Comparison of ENCODE assay signal across 21 cellular contexts in genomic region chr6:123520208-123520607, GRCh38.
"Had no signal": no experiment of that assay in that cellular context is flagged by ENCODE, and none has a peak within 500 bp of the region (broad histone marks: within the 10 kb centered on the region; RNA-seq: fewer than 3 reads in every experiment).

No MANE protein-coding gene starts in this region.

- H3K9me3 Mint-ChIP-seq: activated naive CD4-positive, alpha-beta T cell treated with anti-CD3 and anti-CD28 coated beads for 36 hours; activated T-helper 2 cell treated with anti-CD3 and anti-CD28 coated beads, Interferon-gamma antibody, Interleukin-2, Interleukin-4, amounts not matched to agents 10 μg/mL and 5 μg/mL and 100 μg/mL, durations not matched to agents 14 hours and 24 hours and 36 hours; T-helper 1 cell treated with Interleukin-12 subunit alpha and Interleukin-12 subunit beta and Interleukin-4 antibody, amounts not matched to agents 30 μg/mL and 1 μg/mL, for 36 hours had no signal

- H3K4me1 ChIP-seq: colonic mucosa, prostate gland, sigmoid colon had no signal

- H3K4me3 ChIP-seq: ascending aorta, colonic mucosa, prostate gland, sigmoid colon had no signal

- H3K36me3 Mint-ChIP-seq: activated CD8-positive, alpha-beta memory T cell treated with anti-CD3 and anti-CD28 coated beads, Interleukin-2, amount 10 ng/mL, durations not matched to agents 7 days and 5 days; memory B cell; stimulated activated memory B cell treated with anti-CD40 and anti-IgM and Interleukin-4, amounts not matched to agents 10 μg/mL and 1 μg/mL and 100 μg/mL, for 72 hours had no signal

- H3K27ac Mint-ChIP-seq: activated CD8-positive, alpha-beta memory T cell treated with anti-CD3 and anti-CD28 coated beads, Interleukin-2, amount 10 ng/mL, durations not matched to agents 7 days and 5 days; activated naive CD4-positive, alpha-beta T cell treated with anti-CD3 and anti-CD28 coated beads for 36 hours; activated naive CD8-positive, alpha-beta T cell treated with anti-CD3 and anti-CD28 coated beads, Interleukin-2, amount 50 U/mL, for 24 hours; activated T-helper 2 cell treated with anti-CD3 and anti-CD28 coated beads, Interferon-gamma antibody, Interleukin-2, Interleukin-4, amounts not matched to agents 10 μg/mL and 5 μg/mL and 100 μg/mL, durations not matched to agents 14 hours and 24 hours and 36 hours; memory B cell; stimulated activated memory B cell treated with anti-CD40 and anti-IgM and Interleukin-4, amounts not matched to agents 10 μg/mL and 1 μg/mL and 100 μg/mL, for 72 hours; T-helper 1 cell treated with Interleukin-12 subunit alpha and Interleukin-12 subunit beta and Interleukin-4 antibody, amounts not matched to agents 30 μg/mL and 1 μg/mL, for 36 hours had no signal

- FAIRE-seq: endometrium, islet of Langerhans, urothelium cell line had no signal

- H3K27ac ChIP-seq: ascending aorta, colonic mucosa, prostate gland, sigmoid colon, WERI-Rb-1 had no signal

- H3K27me3 ChIP-seq: ascending aorta, colonic mucosa, sigmoid colon had no signal

- H3K36me3 ChIP-seq: ascending aorta, colonic mucosa, prostate gland, sigmoid colon, WERI-Rb-1 had no signal

- H3K4me3 Mint-ChIP-seq: activated CD8-positive, alpha-beta memory T cell treated with anti-CD3 and anti-CD28 coated beads, Interleukin-2, amount 10 ng/mL, durations not matched to agents 7 days and 5 days; activated naive CD4-positive, alpha-beta T cell treated with anti-CD3 and anti-CD28 coated beads for 36 hours; activated naive CD8-positive, alpha-beta T cell treated with anti-CD3 and anti-CD28 coated beads, Interleukin-2, amount 50 U/mL, for 24 hours; memory B cell; stimulated activated memory B cell treated with anti-CD40 and anti-IgM and Interleukin-4, amounts not matched to agents 10 μg/mL and 1 μg/mL and 100 μg/mL, for 72 hours; T-helper 1 cell treated with Interleukin-12 subunit alpha and Interleukin-12 subunit beta and Interleukin-4 antibody, amounts not matched to agents 30 μg/mL and 1 μg/mL, for 36 hours had no signal

- DNase-seq: activated CD4-positive, alpha-beta T cell treated with anti-CD3 and anti-CD28 coated beads, Interleukin-2, amount 50 U/mL, for 48 hours; activated CD8-positive, alpha-beta memory T cell treated with anti-CD3 and anti-CD28 coated beads, Interleukin-2, amount 10 ng/mL, durations not matched to agents 7 days and 5 days; activated naive CD4-positive, alpha-beta T cell treated with anti-CD3 and anti-CD28 coated beads for 36 hours; activated naive CD8-positive, alpha-beta T cell treated with anti-CD3 and anti-CD28 coated beads, Interleukin-2, amount 50 U/mL, for 24 hours; activated T-cell treated with anti-CD3 and anti-CD28 coated beads, Interleukin-2, amount 50 U/mL, for 1 hour; caudate nucleus; colonic mucosa; head of caudate nucleus; sigmoid colon; stimulated activated CD4-positive, alpha-beta T cell treated with anti-CD3 and anti-CD28 coated beads, Interleukin-2, amount 100 ng/mL, for 48 hours; WERI-Rb-1 had no signal

- H3K4me1 Mint-ChIP-seq: activated CD8-positive, alpha-beta memory T cell treated with anti-CD3 and anti-CD28 coated beads, Interleukin-2, amount 10 ng/mL, durations not matched to agents 7 days and 5 days; activated naive CD8-positive, alpha-beta T cell treated with anti-CD3 and anti-CD28 coated beads, Interleukin-2, amount 50 U/mL, for 24 hours; memory B cell; stimulated activated memory B cell treated with anti-CD40 and anti-IgM and Interleukin-4, amounts not matched to agents 10 μg/mL and 1 μg/mL and 100 μg/mL, for 72 hours had no signal

- H3K9me3 ChIP-seq: ascending aorta, colonic mucosa, prostate gland, sigmoid colon had no signal

- ATAC-seq: activated CD8-positive, alpha-beta memory T cell treated with anti-CD3 and anti-CD28 coated beads, Interleukin-2, amount 10 ng/mL, durations not matched to agents 7 days and 5 days; activated naive CD8-positive, alpha-beta T cell treated with anti-CD3 and anti-CD28 coated beads, Interleukin-2, amount 50 U/mL, for 24 hours; left lobe of liver; stimulated activated memory B cell treated with anti-CD40 and anti-IgM and Interleukin-4, amounts not matched to agents 10 μg/mL and 1 μg/mL and 100 μg/mL, for 72 hours had no signal

- H3K27me3 Mint-ChIP-seq: activated CD8-positive, alpha-beta memory T cell treated with anti-CD3 and anti-CD28 coated beads, Interleukin-2, amount 10 ng/mL, durations not matched to agents 7 days and 5 days; activated naive CD8-positive, alpha-beta T cell treated with anti-CD3 and anti-CD28 coated beads, Interleukin-2, amount 50 U/mL, for 24 hours; memory B cell; stimulated activated memory B cell treated with anti-CD40 and anti-IgM and Interleukin-4, amounts not matched to agents 10 μg/mL and 1 μg/mL and 100 μg/mL, for 72 hours had no signal
